1 cellular context compared by ENCODE assay signal in genomic region chr10:33126118-33126517, GRCh38.
TF ChIP-seq lines count a peak whose summit lies in the region.

No MANE protein-coding gene starts in this region.

TF ChIP-seq in GM23338, 12 proteins besides CTCF, POLR2A, EP300 and RAD21 (continued from another document):
- TF ChIP-seq REST (IDR thresholded peaks at IDR 0.05; ENCODE audit: unreplicated experiment) (no peak), POLR2AphosphoS5 (IDR thresholded peaks at IDR 0.05; ENCODE audit: low read depth) (no peak), CREB1 (CRISPR knock-in tag; IDR thresholded peaks at IDR 0.05; ENCODE audit: low read depth) (no peak), EZH2 (IDR thresholded peaks at IDR 0.05; ENCODE audit: low read depth, unreplicated experiment) (no peak), EZH2phosphoT487 (IDR thresholded peaks at IDR 0.05; ENCODE audit: unreplicated experiment) (no peak)
TF ChIP-seq in GM23338: peak in this region for 0.
